2 cellular contexts compared by ENCODE assay signal in genomic region chr2:240467659-240468299, GRCh38.
TF ChIP-seq lines count a peak whose summit lies in the region.

No MANE protein-coding gene starts in this region.

TF ChIP-seq in GM23338, 12 proteins besides CTCF, POLR2A, EP300 and RAD21:
- no peak for TF ChIP-seq CREB1 (CRISPR knock-in tag; IDR thresholded peaks at IDR 0.05; ENCODE audit: low read depth)
- TF ChIP-seq JUNB (IDR thresholded peaks at IDR 0.05; ENCODE audit: unreplicated experiment): no peak
- no peak for TF ChIP-seq EZH2phosphoT487 (IDR thresholded peaks at IDR 0.05; ENCODE audit: unreplicated experiment)
- TF ChIP-seq ZNF331 (CRISPR knock-in tag; IDR thresholded peaks at IDR 0.05; ENCODE audit: low read depth): no peak
- TF ChIP-seq STAT1 (IDR thresholded peaks at IDR 0.05; ENCODE audit: unreplicated experiment): no peak
- TF ChIP-seq ZNF462 (CRISPR knock-in tag; IDR thresholded peaks at IDR 0.05): no peak
- no peak for TF ChIP-seq ZNF114 (CRISPR knock-in tag; IDR thresholded peaks at IDR 0.05)
- no peak for TF ChIP-seq REST (IDR thresholded peaks at IDR 0.05; ENCODE audit: unreplicated experiment)
- no peak for TF ChIP-seq POLR2AphosphoS5 (IDR thresholded peaks at IDR 0.05; ENCODE audit: low read depth)

TF ChIP-seq in H1, 55 proteins besides CTCF, POLR2A, EP300 and RAD21:
- TF ChIP-seq TBP (IDR thresholded peaks at IDR 0.05; ENCODE audit: low read depth, low read length): no peak
